Comparison of ENCODE assay signal across 7 cellular contexts in genomic region chr20:34704177-34705007, GRCh38. TPM values are rescaled to one million over a fixed set of nuclear protein-coding genes. Genes with fewer than 3 reads are reported as not detected.
DNase-seq lines count a peak whose midpoint lies in the region; ATAC-seq and TF ChIP-seq lines count a peak whose summit lies in the region.

TP53INP2 (plus strand) TSS chr20:34704344; CDS start chr20:34708740, 4,396 bp downstream.

- intact Hi-C loops in breast epithelium (cut with DNase I; ENCODE audit: low total_unique reads), result loop anchor here (10.0 kb wide), 1 partner anchor 170 kb away; no protein-coding TSS in a partner anchor

- ATAC-seq in GM18861 (IDR thresholded peaks at IDR 0.05; ENCODE audit: unreplicated experiment) (peak; percentile 37), HG03103 (IDR thresholded peaks at IDR 0.05; ENCODE audit: low read depth, unreplicated experiment) (peak; percentile 41)

- H3K9ac ChIP-seq in iPS-20b (ENCODE audit: low read depth, low read length) (peak within 1 kb of the TSS; percentile 82), skeletal muscle tissue (ENCODE audit: low read depth in 1 of 3, low read length in 3 of 3) (peak within 1 kb of the TSS; percentile 91 to 98 (median 94))

- peak; percentile 96 for DNase-seq in NCI-H2227 (lab: John Stamatoyannopoulos, UW; ENCODE audit: unreplicated experiment)
- peak; percentile 90 to 93 for DNase-seq in breast epithelium (ENCODE audit: low spot score in 2 of 2)

- H3K27ac ChIP-seq in breast epithelium (peak within 1 kb of the TSS; percentile 100), iPS-20b (ENCODE audit: low read length) (no peak within 1 kb of the TSS), skeletal muscle tissue (ENCODE audit: low read depth, low read length) (peak within 1 kb of the TSS; percentile 99)

- no peaks in the 10 kb centered on the region for H3K27me3 ChIP-seq in breast epithelium
- H3K27me3 ChIP-seq in iPS-20b (ENCODE audit: insufficient read depth, low read length), result peaks cover 53% of the 10 kb centered on the region
- no peaks in the 10 kb centered on the region for H3K27me3 ChIP-seq in skeletal muscle tissue (ENCODE audit: control insufficient read depth in 3 of 3, insufficient read depth in 3 of 3, low read length in 3 of 3)

- peak within 1 kb of the TSS; percentile 83 for H3K4me3 ChIP-seq in WI38 (ENCODE audit: low read depth, low read length)
- peak within 1 kb of the TSS; percentile 93 to 99 (median 97) for H3K4me3 ChIP-seq in breast epithelium
- peak within 1 kb of the TSS; percentile 93 for H3K4me3 ChIP-seq in iPS-20b (ENCODE audit: low read length)
- H3K4me3 ChIP-seq in skeletal muscle tissue (ENCODE audit: low read length in 3 of 3), result peak within 1 kb of the TSS; percentile 84 to 91 (median 91)

- no peak for TF ChIP-seq POLR2A in breast epithelium (IDR thresholded peaks at IDR 0.05)

- H3K4me1 ChIP-seq in breast epithelium, result peaks cover 0 to 2% of the 10 kb centered on the region in 2 donors
- H3K4me1 ChIP-seq in iPS-20b (ENCODE audit: insufficient read depth, low read length), result no peaks in the 10 kb centered on the region
- H3K4me1 ChIP-seq in skeletal muscle tissue (ENCODE audit: control insufficient read depth in 3 of 3, insufficient read depth in 3 of 3, low read length in 3 of 3), result peaks cover 32 to 49% (median 43%) of the 10 kb centered on the region in 3 donors

- TF ChIP-seq CTCF in WI38 (IDR thresholded peaks at IDR 0.05; ENCODE audit: low read depth, low read length) (no peak), breast epithelium (IDR thresholded peaks at IDR 0.05) (no peak)

- H3K36me3 ChIP-seq in breast epithelium, result no peaks in the 10 kb centered on the region
- H3K36me3 ChIP-seq in iPS-20b (ENCODE audit: insufficient read depth, low read depth, low read length), result no peaks in the 10 kb centered on the region
- H3K36me3 ChIP-seq in skeletal muscle tissue (ENCODE audit: control insufficient read depth in 3 of 3, insufficient read depth in 3 of 3, low read length in 3 of 3), result no peaks in the 10 kb centered on the region

- H3K9me3 ChIP-seq in breast epithelium (no peaks in the 10 kb centered on the region), iPS-20b (ENCODE audit: insufficient read depth, low read depth, low read length) (no peaks in the 10 kb centered on the region), skeletal muscle tissue (ENCODE audit: control insufficient read depth in 3 of 3, low read length in 3 of 3) (no peaks in the 10 kb centered on the region)

RNA-seq across cellular contexts. Expression of gene TP53INP2, which starts in this region (rescaled TPM):
- total RNA-seq in breast epithelium (1 to 10 TPM; 4.7 to 8.0 (median 4.9) TPM), skeletal muscle tissue (1.0 TPM)
